In genomic region chr2:238631491-238632180, GRCh38 we compare ENCODE assay signal across 17 cellular contexts.
DNase-seq lines count a peak whose midpoint lies in the region; ATAC-seq and TF ChIP-seq lines count a peak whose summit lies in the region.
"Had no signal": no experiment of that assay in that cellular context is flagged by ENCODE, and none has a peak within 500 bp of the region (broad histone marks: within the 10 kb centered on the region; RNA-seq: fewer than 3 reads in every experiment).

No MANE protein-coding gene starts in this region.

- no peak for DNase-seq in esophagus muscularis mucosa (ENCODE audit: extremely low spot score)
- no peak for DNase-seq in heart right ventricle
- DNase-seq in lower leg skin (ENCODE audit: low spot score in 2 of 2), result peak; percentile 10 to 76
- peak; percentile 43 for DNase-seq in type B pancreatic cell (ENCODE audit: extremely low spot score, unreplicated experiment)
- DNase-seq in osteoblast (ENCODE audit: insufficient read length, low spot score, missing footprints), result no peak
- no peak for DNase-seq in NCI-H1436 (lab: John Stamatoyannopoulos, UW)
- no peak for DNase-seq in uterus
- DNase-seq: BE2C; CD4-positive, alpha-beta memory T cell; COR-L47; DMS153; DMS79 treated with DMSO at 0.1 percent for 48 hours; EL; GOT3; H9 had no signal

- H3K9me3 Mint-ChIP-seq in type B pancreatic cell, result no peaks in the 10 kb centered on the region

- no peaks in the 10 kb centered on the region for H3K36me3 ChIP-seq in esophagus muscularis mucosa
- no peaks in the 10 kb centered on the region for H3K36me3 ChIP-seq in heart right ventricle
- no peaks in the 10 kb centered on the region for H3K36me3 ChIP-seq in osteoblast (ENCODE audit: insufficient read depth, low read length)
- H3K36me3 ChIP-seq in uterus, result no peaks in the 10 kb centered on the region
- H3K36me3 ChIP-seq: BE2C had no signal

- no peak overlapping the region for H3K4me2 ChIP-seq in osteoblast (ENCODE audit: insufficient read depth, low read length)
- H3K4me2 ChIP-seq: A549 had no signal

- no peak for TF ChIP-seq POLR2A in esophagus muscularis mucosa (IDR thresholded peaks at IDR 0.05; ENCODE audit: low read depth)
- TF ChIP-seq POLR2A in lower leg skin (IDR thresholded peaks at IDR 0.05), result no peak
- TF ChIP-seq POLR2A in uterus (IDR thresholded peaks at IDR 0.05), result no peak

- H3K79me2 ChIP-seq in osteoblast (ENCODE audit: insufficient read depth, low read length), result no peaks in the 10 kb centered on the region

- peaks cover 8% of the 10 kb centered on the region for H3K4me1 Mint-ChIP-seq in type B pancreatic cell (ENCODE audit: unreplicated experiment)
- H3K4me1 Mint-ChIP-seq: CD4-positive, alpha-beta memory T cell; H9 had no signal

- H3K27me3 ChIP-seq in esophagus muscularis mucosa, result no peaks in the 10 kb centered on the region
- H3K27me3 ChIP-seq in heart right ventricle, result no peaks in the 10 kb centered on the region
- H3K27me3 ChIP-seq in osteoblast (ENCODE audit: insufficient read depth, low read length), result peaks cover 25% of the 10 kb centered on the region
- H3K27me3 ChIP-seq in uterus, result no peaks in the 10 kb centered on the region

- ATAC-seq in heart right ventricle, result peak in 6 of 8 donors; percentile 39 to 74 (median 52)
- ATAC-seq: A549 had no signal

- H3K9me3 ChIP-seq in esophagus muscularis mucosa, result no peaks in the 10 kb centered on the region
- H3K9me3 ChIP-seq in heart right ventricle, result peaks cover 0 to 7% (median 0%) of the 10 kb centered on the region in 11 donors
- H3K9me3 ChIP-seq in osteoblast (ENCODE audit: low read depth, low read length), result no peaks in the 10 kb centered on the region
- H3K9me3 ChIP-seq in uterus, result no peaks in the 10 kb centered on the region
- H3K9me3 ChIP-seq: A549, BE2C had no signal

- H3K4me1 ChIP-seq in esophagus muscularis mucosa (no peaks in the 10 kb centered on the region), heart right ventricle (peaks cover 0 to 8% (median 0%) of the 10 kb centered on the region in 9 donors), osteoblast (ENCODE audit: insufficient read depth, low read length) (no peaks in the 10 kb centered on the region), uterus (no peaks in the 10 kb centered on the region)
- H3K4me1 ChIP-seq: A549, BE2C had no signal

- whole genome bisulfite sequencing in esophagus muscularis mucosa, result 90% methylated on average over 12 of the region's 15 CpGs
- WGBS in heart right ventricle, 2 donors, result 78 to 80% methylated on average over 15 of the region's 15 CpGs
- WGBS in lower leg skin, 2 donors, result 81 to 85% methylated on average over 15 of the region's 15 CpGs

- H3K27ac Mint-ChIP-seq in type B pancreatic cell, result no peak overlapping the region
- H3K27ac Mint-ChIP-seq: CD4-positive, alpha-beta memory T cell had no signal

- no peak overlapping the region for H3K4me3 ChIP-seq in esophagus muscularis mucosa
- no peak overlapping the region for H3K4me3 ChIP-seq in heart right ventricle
- H3K4me3 ChIP-seq in lower leg skin (ENCODE audit: low read depth, poor library complexity, severe bottlenecking), result no peak overlapping the region
- H3K4me3 ChIP-seq in osteoblast (ENCODE audit: insufficient read depth, low read length), result no peak overlapping the region
- no peak overlapping the region for H3K4me3 ChIP-seq in uterus
- H3K4me3 ChIP-seq: A549 had no signal

- no peak overlapping the region for H3K4me3 Mint-ChIP-seq in type B pancreatic cell
- H3K4me3 Mint-ChIP-seq: CD4-positive, alpha-beta memory T cell; H9 had no signal

- no peak for TF ChIP-seq EP300 in esophagus muscularis mucosa (IDR thresholded peaks at IDR 0.05)

- H3K27me3 Mint-ChIP-seq in type B pancreatic cell, result peaks cover 8% of the 10 kb centered on the region

- no peaks in the 10 kb centered on the region for H4K20me1 ChIP-seq in osteoblast (ENCODE audit: insufficient read depth, low read length)

- no peak overlapping the region for H2AFZ ChIP-seq in osteoblast (ENCODE audit: low read length)

- intact Hi-C loops in esophagus muscularis mucosa (cut with DNase I), result no loop called here
- intact Hi-C loops in heart right ventricle (cut with DNase I), result no loop called here
- intact Hi-C loops in lower leg skin (cut with DNase I; ENCODE audit: low total_unique reads), result no loop called here
- intact Hi-C loops in uterus (cut with DNase I; ENCODE audit: low total_unique reads), result no loop called here

- peak overlapping the region in 3 of 4 donors; percentile 3 to 19 (median 16) for H3K27ac ChIP-seq in esophagus muscularis mucosa (replicated peaks in 1 of 4)
- peak overlapping the region in 8 of 10 donors; percentile 12 to 67 (median 30) for H3K27ac ChIP-seq in heart right ventricle
- no peak overlapping the region for H3K27ac ChIP-seq in osteoblast (ENCODE audit: low read depth, low read length)
- no peak overlapping the region for H3K27ac ChIP-seq in uterus
- H3K27ac ChIP-seq: A549, C4-2B had no signal

- H3K36me3 Mint-ChIP-seq in type B pancreatic cell, result no peaks in the 10 kb centered on the region
- H3K36me3 Mint-ChIP-seq: CD4-positive, alpha-beta memory T cell had no signal

- TF ChIP-seq CTCF in esophagus muscularis mucosa (IDR thresholded peaks at IDR 0.05) (no peak), heart right ventricle (IDR thresholded peaks at IDR 0.05) (no peak), lower leg skin (IDR thresholded peaks at IDR 0.05) (no peak), type B pancreatic cell (conservative IDR thresholded peaks at IDR 0.05) (no peak), osteoblast (IDR thresholded peaks at IDR 0.05; ENCODE audit: extremely low read depth, low read depth, low read length) (no peak), uterus (IDR thresholded peaks at IDR 0.05) (no peak)

Comparison
In these comparisons a context has a peak if more than half of its experiments do, and no peak if none do; other contexts are left out.
1. DNase-seq: peak in lower leg skin (2 of 2) and type B pancreatic cell (single experiment); none in esophagus muscularis mucosa (single experiment), heart right ventricle (0 of 2), osteoblast (single experiment), NCI-H1436 (single experiment) and uterus (0 of 2).
2. H3K27ac ChIP-seq: peak in esophagus muscularis mucosa (3 of 4) and heart right ventricle (8 of 10); none in osteoblast (single experiment) and uterus (0 of 2).